Comparison of ENCODE assay signal across 15 cellular contexts in genomic region chr1:226797151-226797550, GRCh38.
"Had no signal": no experiment of that assay in that cellular context is flagged by ENCODE, and none has a peak within 500 bp of the region (broad histone marks: within the 10 kb centered on the region; RNA-seq: fewer than 3 reads in every experiment).

No MANE protein-coding gene starts in this region.

- DNase-seq: activated CD4-positive, alpha-beta T cell treated with anti-CD3 and anti-CD28 coated beads for 1 hour; activated gamma-delta T cell treated with Interleukin-2 at 50 U/mL for 16 hours; endodermal cell; heart left ventricle; left colon; lower lobe of right lung; psoas muscle; right lobe of liver; stimulated activated CD4-positive, alpha-beta T cell treated with anti-CD3 and anti-CD28 coated beads, Interleukin-4, amount 100 ng/mL, for 4 hours; stimulated activated CD8-positive, alpha-beta memory T cell treated with anti-CD3 and anti-CD28 coated beads, Interleukin-4, amount 100 ng/mL, for 48 hours; stimulated activated naive CD8-positive, alpha-beta T cell treated with anti-CD3 and anti-CD28 coated beads, Interleukin-15, Interleukin-2, amounts not matched to agents 100 U/mL and 50 U/mL, for 24 hours; testis; upper lobe of left lung had no signal

- H3K27ac Mint-ChIP-seq: endodermal cell, neural progenitor cell had no signal

- H3K4me3 Mint-ChIP-seq: endodermal cell, neural progenitor cell had no signal

- H3K27ac ChIP-seq: heart left ventricle, lower lobe of right lung, neural progenitor cell, psoas muscle, right lobe of liver, testis, upper lobe of left lung, VCaP had no signal

- H3K4me1 Mint-ChIP-seq: endodermal cell had no signal

- H3K27me3 ChIP-seq: heart left ventricle, neural progenitor cell, right lobe of liver, testis, upper lobe of left lung had no signal

- H3K9me3 Mint-ChIP-seq: endodermal cell had no signal

- ATAC-seq: heart left ventricle; left colon; lower lobe of right lung; psoas muscle; right lobe of liver; stimulated activated naive CD8-positive, alpha-beta T cell treated with anti-CD3 and anti-CD28 coated beads, Interleukin-15, Interleukin-2, amounts not matched to agents 100 U/mL and 50 U/mL, for 24 hours had no signal

- H3K36me3 Mint-ChIP-seq: neural progenitor cell had no signal

- H3K9me3 ChIP-seq: heart left ventricle, lower lobe of right lung, psoas muscle, right lobe of liver, testis, upper lobe of left lung had no signal
